Comparison of ENCODE assay signal across 21 cellular contexts in genomic region chr21:39849014-39849655, GRCh38. TPM values are rescaled to one million over a fixed set of nuclear protein-coding genes. Genes with fewer than 3 reads are reported as not detected.
"Had no signal": no experiment of that assay in that cellular context is flagged by ENCODE, and none has a peak within 500 bp of the region (broad histone marks: within the 10 kb centered on the region; RNA-seq: fewer than 3 reads in every experiment).

No MANE protein-coding gene starts in this region.

- H3K9me3 Mint-ChIP-seq: T-helper 2 cell treated with Interferon-gamma antibody and Interleukin-4, amounts not matched to agents 5 μg/mL and 100 μg/mL, for 36 hours had no signal

- DNase-seq: activated CD4-positive, alpha-beta T cell treated with anti-CD3 and anti-CD28 coated beads for 36 hours; activated CD4-positive, alpha-beta T cell treated with anti-CD3 and anti-CD28 coated beads, Interleukin-2, amount 50 U/mL, for 48 hours; activated T-cell treated with anti-CD3 and anti-CD28 coated beads for 4 hours; cerebellar nuclear complex; dermis blood vessel endothelial cell; effector memory CD4-positive, alpha-beta T cell; foreskin melanocyte; glutamatergic neuron; kidney; spleen; stimulated activated CD4-positive, alpha-beta T cell treated with anti-CD3 and anti-CD28 coated beads, Interleukin-4, amount 100 ng/mL, for 4 hours had no signal

- ATAC-seq: activated CD4-positive, alpha-beta T cell treated with anti-CD3 and anti-CD28 coated beads for 36 hours; left lobe of liver; sciatic nerve; stimulated activated memory B cell treated with anti-CD40 and anti-IgM and Interleukin-4, amounts not matched to agents 10 μg/mL and 1 μg/mL and 100 μg/mL, for 72 hours; WTC11 had no signal

- H3K36me3 Mint-ChIP-seq: activated naive CD8-positive, alpha-beta T cell; natural killer cell treated with Interleukin-12 subunit alpha and Interleukin-12 subunit beta and Interleukin-15 and Interleukin-18, amount 100 ng/mL, for 72 hours; stimulated activated memory B cell treated with anti-CD40 and anti-IgM and Interleukin-4, amounts not matched to agents 10 μg/mL and 1 μg/mL and 100 μg/mL, for 72 hours had no signal

- H3K27me3 ChIP-seq: breast epithelium, spleen had no signal

- H3K4me1 ChIP-seq: breast epithelium, spleen had no signal

- H3K4me1 Mint-ChIP-seq: activated CD4-positive, alpha-beta T cell treated with anti-CD3 and anti-CD28 coated beads for 36 hours; stimulated activated memory B cell treated with anti-CD40 and anti-IgM and Interleukin-4, amounts not matched to agents 10 μg/mL and 1 μg/mL and 100 μg/mL, for 72 hours had no signal

- H3K4me3 ChIP-seq: breast epithelium, lung, spleen had no signal

- H3K27me3 Mint-ChIP-seq: activated CD4-positive, alpha-beta T cell treated with anti-CD3 and anti-CD28 coated beads for 36 hours; activated naive CD8-positive, alpha-beta T cell; stimulated activated memory B cell treated with anti-CD40 and anti-IgM and Interleukin-4, amounts not matched to agents 10 μg/mL and 1 μg/mL and 100 μg/mL, for 72 hours had no signal

- H3K4me3 Mint-ChIP-seq: activated CD4-positive, alpha-beta T cell treated with anti-CD3 and anti-CD28 coated beads for 36 hours; activated naive CD8-positive, alpha-beta T cell; natural killer cell treated with Interleukin-12 subunit alpha and Interleukin-12 subunit beta and Interleukin-15 and Interleukin-18, amount 100 ng/mL, for 72 hours; stimulated activated memory B cell treated with anti-CD40 and anti-IgM and Interleukin-4, amounts not matched to agents 10 μg/mL and 1 μg/mL and 100 μg/mL, for 72 hours; T-helper 2 cell treated with Interferon-gamma antibody and Interleukin-4, amounts not matched to agents 5 μg/mL and 100 μg/mL, for 36 hours; WTC11 had no signal

- H3K36me3 ChIP-seq: breast epithelium, spleen had no signal

- H3K27ac ChIP-seq: breast epithelium, epithelial cell of prostate, spleen had no signal

- H3K9me3 ChIP-seq: breast epithelium had no signal

RNA-seq across cellular contexts. Expression of gene PCP4, which starts 18.1 kb away (rescaled TPM):
- total RNA-seq: activated CD4-positive, alpha-beta T cell treated with anti-CD3 and anti-CD28 coated beads for 36 hours; dermis blood vessel endothelial cell; left lobe of liver; natural killer cell treated with Interleukin-12 subunit alpha and Interleukin-12 subunit beta and Interleukin-15 and Interleukin-18, amount 100 ng/mL, for 72 hours had no signal
